8 cellular contexts compared by ENCODE assay signal in the genomic region with DNA sequence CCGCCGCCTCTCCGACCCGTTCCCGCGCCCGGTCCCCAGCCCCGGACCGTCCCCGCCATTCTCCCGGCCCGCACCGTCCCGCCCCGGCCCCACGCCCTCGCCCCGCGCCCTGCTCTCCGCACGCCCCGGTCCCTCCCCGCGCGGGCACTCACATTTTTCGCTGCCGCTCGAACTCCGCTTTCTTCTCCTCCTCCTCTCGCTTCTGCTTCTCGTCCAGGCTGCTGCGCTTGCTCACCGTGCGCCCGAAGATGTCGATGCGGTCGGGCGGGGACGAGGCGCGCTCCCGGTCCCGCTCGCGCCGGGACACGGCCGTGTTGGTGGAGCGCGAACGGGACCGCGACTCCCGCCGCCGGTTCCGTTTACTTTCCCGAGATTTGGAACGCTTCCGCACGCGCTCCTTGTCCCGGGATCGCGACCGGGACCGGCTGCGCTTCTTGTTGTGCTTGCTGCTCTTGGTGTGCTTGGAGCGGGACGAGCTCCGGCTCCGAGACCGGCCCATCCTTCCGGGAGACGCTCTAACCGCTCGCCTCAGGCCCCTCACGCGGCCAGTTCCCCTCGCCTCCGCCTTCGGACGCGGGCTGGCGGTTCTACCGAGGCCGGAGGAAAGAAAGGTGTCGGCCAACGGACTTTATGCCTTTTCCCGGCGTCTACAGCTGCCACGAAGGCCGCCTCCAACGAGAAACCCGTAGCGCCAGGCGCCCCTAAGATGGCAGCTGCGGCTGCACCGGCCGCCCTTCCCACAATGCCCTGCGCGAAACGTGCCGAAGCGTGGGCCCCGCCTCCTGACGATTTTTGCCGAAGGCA. TPM values are rescaled to one million over a fixed set of nuclear protein-coding genes. Genes with fewer than 3 reads are reported as not detected.
DNase-seq lines count a peak whose midpoint lies in the region; ATAC-seq and TF ChIP-seq lines count a peak whose summit lies in the region.

Gene ARGLU1 (minus strand): TSS at position 717 of the 804 bp plus-strand sequence. CDS start 218 bp downstream, at position 499.

- no peak for TF ChIP-seq RAD21 in liver (IDR thresholded peaks at IDR 0.05)

- WGBS in liver, result under 1% methylated on average over 109 of the region's 109 CpGs

- no peak for TF ChIP-seq CTCF in liver (IDR thresholded peaks at IDR 0.05; ENCODE audit: low read depth, low read length, missing input control)

- DNase-seq in AG20443 (ENCODE audit: low spot score), result peak; percentile 97
- DNase-seq in NCI-H446 treated with DMSO at 0.1 percent for 48 hours (lab: John Stamatoyannopoulos, UW), result peak; percentile 73
- DNase-seq in activated CD4-positive, alpha-beta T cell treated with anti-CD3 and anti-CD28 coated beads, Interleukin-2, amount 50 U/mL, for 24 hours (ENCODE audit: low read depth in 1 of 2, low spot score in 1 of 2), result peak; percentile 93
- DNase-seq in dermis blood vessel endothelial cell, result peak; percentile 96
- peak; percentile 94 for DNase-seq in stimulated activated CD4-positive, alpha-beta T cell treated with anti-CD3 and anti-CD28 coated beads, Interleukin-4, amount 100 ng/mL, for 4 hours

- H3K27ac ChIP-seq in liver (ENCODE audit: low read depth in 1 of 2, low read length in 2 of 2), result peak within 1 kb of the TSS; percentile 95 to 97

- no peaks in the 10 kb centered on the region for H3K27me3 ChIP-seq in liver (ENCODE audit: control insufficient read depth in 4 of 4, insufficient read depth in 4 of 4, low read length in 3 of 4)

- peaks cover 2 to 37% (median 13%) of the 10 kb centered on the region in 4 donors for H3K4me1 ChIP-seq in liver (ENCODE audit: control insufficient read depth in 4 of 4, insufficient read depth in 4 of 4, low read length in 3 of 4)

- peak within 1 kb of the TSS; percentile 90 to 93 for H3K9ac ChIP-seq in liver (ENCODE audit: low read depth in 1 of 2, low read length in 2 of 2)

- H3K9me3 ChIP-seq in liver (ENCODE audit: control insufficient read depth in 4 of 4, low read length in 3 of 4), result no peaks in the 10 kb centered on the region

- no peaks in the 10 kb centered on the region for H3K36me3 ChIP-seq in liver (ENCODE audit: control insufficient read depth in 4 of 4, insufficient read depth in 3 of 4, low read depth in 1 of 4, low read length in 3 of 4)

- ATAC-seq in GM19023 (IDR thresholded peaks at IDR 0.05; ENCODE audit: unreplicated experiment), result peak; percentile 68
- peak; percentile 75 for ATAC-seq in HG03196 (IDR thresholded peaks at IDR 0.05; ENCODE audit: unreplicated experiment)

- H3K4me3 ChIP-seq in liver (ENCODE audit: low read depth in 1 of 3, low read length in 3 of 3), result peak within 1 kb of the TSS; percentile 91 to 97 (median 93)

TF ChIP-seq in liver, 16 proteins besides CTCF, POLR2A, EP300 and RAD21:
- TF ChIP-seq, protein P1, sequence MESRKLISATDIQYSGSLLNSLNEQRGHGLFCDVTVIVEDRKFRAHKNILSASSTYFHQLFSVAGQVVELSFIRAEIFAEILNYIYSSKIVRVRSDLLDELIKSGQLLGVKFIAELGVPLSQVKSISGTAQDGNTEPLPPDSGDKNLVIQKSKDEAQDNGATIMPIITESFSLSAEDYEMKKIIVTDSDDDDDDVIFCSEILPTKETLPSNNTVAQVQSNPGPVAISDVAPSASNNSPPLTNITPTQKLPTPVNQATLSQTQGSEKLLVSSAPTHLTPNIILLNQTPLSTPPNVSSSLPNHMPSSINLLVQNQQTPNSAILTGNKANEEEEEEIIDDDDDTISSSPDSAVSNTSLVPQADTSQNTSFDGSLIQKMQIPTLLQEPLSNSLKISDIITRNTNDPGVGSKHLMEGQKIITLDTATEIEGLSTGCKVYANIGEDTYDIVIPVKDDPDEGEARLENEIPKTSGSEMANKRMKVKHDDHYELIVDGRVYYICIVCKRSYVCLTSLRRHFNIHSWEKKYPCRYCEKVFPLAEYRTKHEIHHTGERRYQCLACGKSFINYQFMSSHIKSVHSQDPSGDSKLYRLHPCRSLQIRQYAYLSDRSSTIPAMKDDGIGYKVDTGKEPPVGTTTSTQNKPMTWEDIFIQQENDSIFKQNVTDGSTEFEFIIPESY (IDR thresholded peaks at IDR 0.05), result peak; percentile 82
- TF ChIP-seq, protein P2, sequence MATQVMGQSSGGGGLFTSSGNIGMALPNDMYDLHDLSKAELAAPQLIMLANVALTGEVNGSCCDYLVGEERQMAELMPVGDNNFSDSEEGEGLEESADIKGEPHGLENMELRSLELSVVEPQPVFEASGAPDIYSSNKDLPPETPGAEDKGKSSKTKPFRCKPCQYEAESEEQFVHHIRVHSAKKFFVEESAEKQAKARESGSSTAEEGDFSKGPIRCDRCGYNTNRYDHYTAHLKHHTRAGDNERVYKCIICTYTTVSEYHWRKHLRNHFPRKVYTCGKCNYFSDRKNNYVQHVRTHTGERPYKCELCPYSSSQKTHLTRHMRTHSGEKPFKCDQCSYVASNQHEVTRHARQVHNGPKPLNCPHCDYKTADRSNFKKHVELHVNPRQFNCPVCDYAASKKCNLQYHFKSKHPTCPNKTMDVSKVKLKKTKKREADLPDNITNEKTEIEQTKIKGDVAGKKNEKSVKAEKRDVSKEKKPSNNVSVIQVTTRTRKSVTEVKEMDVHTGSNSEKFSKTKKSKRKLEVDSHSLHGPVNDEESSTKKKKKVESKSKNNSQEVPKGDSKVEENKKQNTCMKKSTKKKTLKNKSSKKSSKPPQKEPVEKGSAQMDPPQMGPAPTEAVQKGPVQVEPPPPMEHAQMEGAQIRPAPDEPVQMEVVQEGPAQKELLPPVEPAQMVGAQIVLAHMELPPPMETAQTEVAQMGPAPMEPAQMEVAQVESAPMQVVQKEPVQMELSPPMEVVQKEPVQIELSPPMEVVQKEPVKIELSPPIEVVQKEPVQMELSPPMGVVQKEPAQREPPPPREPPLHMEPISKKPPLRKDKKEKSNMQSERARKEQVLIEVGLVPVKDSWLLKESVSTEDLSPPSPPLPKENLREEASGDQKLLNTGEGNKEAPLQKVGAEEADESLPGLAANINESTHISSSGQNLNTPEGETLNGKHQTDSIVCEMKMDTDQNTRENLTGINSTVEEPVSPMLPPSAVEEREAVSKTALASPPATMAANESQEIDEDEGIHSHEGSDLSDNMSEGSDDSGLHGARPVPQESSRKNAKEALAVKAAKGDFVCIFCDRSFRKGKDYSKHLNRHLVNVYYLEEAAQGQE (IDR thresholded peaks at IDR 0.05), result peak; percentile 64
- peak in 1 of 2 donors; percentile 52 for TF ChIP-seq GABPA (IDR thresholded peaks at IDR 0.05 in 1 of 2, conservative IDR thresholded peaks at IDR 0.05 in 1 of 2)
- TF ChIP-seq, protein P3, sequence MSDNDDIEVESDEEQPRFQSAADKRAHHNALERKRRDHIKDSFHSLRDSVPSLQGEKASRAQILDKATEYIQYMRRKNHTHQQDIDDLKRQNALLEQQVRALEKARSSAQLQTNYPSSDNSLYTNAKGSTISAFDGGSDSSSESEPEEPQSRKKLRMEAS (IDR thresholded peaks at IDR 0.05), result peak; percentile 72
- no peak for TF ChIP-seq HNF4G (IDR thresholded peaks at IDR 0.05)
- TF ChIP-seq YY1 (IDR thresholded peaks at IDR 0.05), result peak; percentile 98
- no peak for TF ChIP-seq RXRA (IDR thresholded peaks at IDR 0.05)

RNA-seq across cellular contexts. Expression of gene ARGLU1, which starts in this region (rescaled TPM):
- 51.0 and 71.6 TPM in 2 replicates for total RNA-seq in dermis blood vessel endothelial cell
- 10 to 100 TPM; 21.4 to 38.8 TPM for total RNA-seq in liver
- 10 to 100 TPM; 16.7 to 50.8 TPM for polyA plus RNA-seq in liver

Comparison
In these comparisons a context has a peak if more than half of its experiments do, and no peak if none do; other contexts are left out.
1. Peak in every context shown above with its lines: DNase-seq, ATAC-seq, H3K4me3 ChIP-seq and H3K27ac ChIP-seq.